ENCODE assay signal across 15 cellular contexts in the genomic region with DNA sequence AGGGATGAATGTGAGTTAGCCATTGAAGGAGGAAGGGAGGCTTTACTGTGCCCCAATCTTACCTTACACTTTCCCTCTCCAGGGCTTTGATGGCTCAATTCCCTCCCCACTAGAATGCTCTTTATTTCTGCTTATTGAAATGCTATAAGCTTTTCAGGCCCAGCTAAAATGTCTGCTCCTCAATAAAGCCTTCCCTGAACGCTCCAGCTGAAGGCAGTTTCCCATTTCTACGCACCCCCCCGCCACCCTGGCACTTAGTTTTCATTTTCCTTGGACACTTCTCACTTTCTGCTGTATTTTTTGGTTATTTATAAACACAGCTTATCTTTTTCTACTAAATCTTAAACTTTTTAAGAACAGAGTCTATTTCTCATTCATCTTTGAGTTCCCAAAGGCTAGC.
"Had no signal": no experiment of that assay in that cellular context is flagged by ENCODE, and none has a peak within 500 bp of the region (broad histone marks: within the 10 kb centered on the region; RNA-seq: fewer than 3 reads in every experiment).

No MANE protein-coding gene starts in this region.

- H3K27ac Mint-ChIP-seq: activated naive CD8-positive, alpha-beta T cell treated with anti-CD3 and anti-CD28 coated beads for 36 hours; activated T-helper 1 cell treated with anti-CD3 and anti-CD28 coated beads, Interleukin-12 subunit alpha, Interleukin-12 subunit beta, Interleukin-2, Interleukin-4 antibody, amounts not matched to agents 30 ng/mL and 10 ng/mL and 1 ng/mL, durations not matched to agents 14 hours and 24 hours and 36 hours; mesothelial cell of epicardium; T-cell had no signal

- H3K27me3 Mint-ChIP-seq: activated naive CD8-positive, alpha-beta T cell treated with anti-CD3 and anti-CD28 coated beads for 36 hours; T-cell had no signal

- H3K36me3 ChIP-seq: gastroesophageal sphincter, lower lobe of right lung had no signal

- H3K27me3 ChIP-seq: gastroesophageal sphincter had no signal

- H3K4me3 Mint-ChIP-seq: activated naive CD8-positive, alpha-beta T cell treated with anti-CD3 and anti-CD28 coated beads for 36 hours; activated T-helper 1 cell treated with anti-CD3 and anti-CD28 coated beads, Interleukin-12 subunit alpha, Interleukin-12 subunit beta, Interleukin-2, Interleukin-4 antibody, amounts not matched to agents 30 ng/mL and 10 ng/mL and 1 ng/mL, durations not matched to agents 14 hours and 24 hours and 36 hours; mesothelial cell of epicardium; T-cell had no signal

- H3K27ac ChIP-seq: lower lobe of right lung had no signal

- H3K9me3 ChIP-seq: gastroesophageal sphincter, lower lobe of right lung had no signal

- DNase-seq: activated CD4-positive, alpha-beta T cell treated with anti-CD3 and anti-CD28 coated beads, Interleukin-2, amount 50 U/mL, for 1 hour; activated CD8-positive, alpha-beta memory T cell treated with anti-CD3 and anti-CD28 coated beads for 24 hours; activated naive CD8-positive, alpha-beta T cell treated with anti-CD3 and anti-CD28 coated beads for 36 hours; dermis blood vessel endothelial cell; left colon; lower lobe of right lung; retina; stimulated activated CD4-positive, alpha-beta T cell treated with anti-CD3 and anti-CD28 coated beads, Interleukin-15, amount 100 ng/mL, for 24 hours; stimulated activated CD4-positive, alpha-beta T cell treated with anti-CD3 and anti-CD28 coated beads, Interleukin-4, amount 100 ng/mL, for 1 hour; stimulated activated naive CD4-positive, alpha-beta T cell; T-cell; T-helper 9 cell had no signal

- H3K4me3 ChIP-seq: gastroesophageal sphincter, lower lobe of right lung had no signal

- H3K4me1 Mint-ChIP-seq: activated naive CD8-positive, alpha-beta T cell treated with anti-CD3 and anti-CD28 coated beads for 36 hours; T-cell had no signal

- H3K9me3 Mint-ChIP-seq: activated naive CD8-positive, alpha-beta T cell treated with anti-CD3 and anti-CD28 coated beads for 36 hours; activated T-helper 1 cell treated with anti-CD3 and anti-CD28 coated beads, Interleukin-12 subunit alpha, Interleukin-12 subunit beta, Interleukin-2, Interleukin-4 antibody, amounts not matched to agents 30 ng/mL and 10 ng/mL and 1 ng/mL, durations not matched to agents 14 hours and 24 hours and 36 hours; mesothelial cell of epicardium; T-cell had no signal

- H3K36me3 Mint-ChIP-seq: activated naive CD8-positive, alpha-beta T cell treated with anti-CD3 and anti-CD28 coated beads for 36 hours; T-cell had no signal
